Comparison of ENCODE assay signal across 1 cellular context in the genomic region with DNA sequence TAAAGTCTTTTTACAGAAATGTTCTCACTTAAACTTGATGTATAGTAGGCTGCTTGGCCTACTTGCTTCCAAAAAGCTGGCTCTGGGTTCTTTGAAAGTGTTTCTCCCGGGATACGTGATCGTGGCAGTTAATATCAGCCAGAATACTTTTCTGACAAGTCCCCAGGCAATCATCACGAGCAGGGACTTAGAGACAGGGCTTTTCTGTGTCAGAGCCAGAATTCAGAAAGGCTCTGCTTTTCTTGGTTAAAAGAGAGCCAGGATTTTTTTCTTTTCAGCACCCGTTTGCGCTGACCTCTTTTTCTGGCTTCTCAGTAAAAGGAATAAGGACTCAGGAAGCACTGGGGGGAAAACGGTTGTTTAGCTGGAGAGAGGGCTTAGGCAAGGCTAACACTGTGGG.
TF ChIP-seq lines count a peak whose summit lies in the region.

No MANE protein-coding gene starts in this region.

TF ChIP-seq in K562, 482 proteins besides CTCF, POLR2A, EP300 and RAD21:
- TF ChIP-seq, protein P1, sequence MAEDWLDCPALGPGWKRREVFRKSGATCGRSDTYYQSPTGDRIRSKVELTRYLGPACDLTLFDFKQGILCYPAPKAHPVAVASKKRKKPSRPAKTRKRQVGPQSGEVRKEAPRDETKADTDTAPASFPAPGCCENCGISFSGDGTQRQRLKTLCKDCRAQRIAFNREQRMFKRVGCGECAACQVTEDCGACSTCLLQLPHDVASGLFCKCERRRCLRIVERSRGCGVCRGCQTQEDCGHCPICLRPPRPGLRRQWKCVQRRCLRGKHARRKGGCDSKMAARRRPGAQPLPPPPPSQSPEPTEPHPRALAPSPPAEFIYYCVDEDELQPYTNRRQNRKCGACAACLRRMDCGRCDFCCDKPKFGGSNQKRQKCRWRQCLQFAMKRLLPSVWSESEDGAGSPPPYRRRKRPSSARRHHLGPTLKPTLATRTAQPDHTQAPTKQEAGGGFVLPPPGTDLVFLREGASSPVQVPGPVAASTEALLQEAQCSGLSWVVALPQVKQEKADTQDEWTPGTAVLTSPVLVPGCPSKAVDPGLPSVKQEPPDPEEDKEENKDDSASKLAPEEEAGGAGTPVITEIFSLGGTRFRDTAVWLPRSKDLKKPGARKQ (CRISPR knock-in tag; IDR thresholded peaks at IDR 0.05), result no peak
- TF ChIP-seq RBM25 (IDR thresholded peaks at IDR 0.05; ENCODE audit: low read depth, low read length, severe bottlenecking), result no peak
- no peak for TF ChIP-seq ATF1 (CRISPR knock-in tag; IDR thresholded peaks at IDR 0.05)
- no peak for TF ChIP-seq ATF1 (tag; IDR thresholded peaks at IDR 0.05)
- TF ChIP-seq KAT2B (IDR thresholded peaks at IDR 0.05; ENCODE audit: low read depth, low read length), result no peak
- no peak for TF ChIP-seq HSF4 (CRISPR knock-in tag; IDR thresholded peaks at IDR 0.05; ENCODE audit: borderline replicate concordance)
- TF ChIP-seq PTBP1 (IDR thresholded peaks at IDR 0.05; ENCODE audit: low read depth, low read length), result no peak
- TF ChIP-seq RB1 (IDR thresholded peaks at IDR 0.05; ENCODE audit: low read depth), result no peak
- no peak for TF ChIP-seq PTRF (tag; IDR thresholded peaks at IDR 0.05)
- TF ChIP-seq PHF8 (IDR thresholded peaks at IDR 0.05; ENCODE audit: borderline replicate concordance, low read length), result no peak
- no peak for TF ChIP-seq HIVEP1 (CRISPR knock-in tag; IDR thresholded peaks at IDR 0.05)
- TF ChIP-seq, protein P2, sequence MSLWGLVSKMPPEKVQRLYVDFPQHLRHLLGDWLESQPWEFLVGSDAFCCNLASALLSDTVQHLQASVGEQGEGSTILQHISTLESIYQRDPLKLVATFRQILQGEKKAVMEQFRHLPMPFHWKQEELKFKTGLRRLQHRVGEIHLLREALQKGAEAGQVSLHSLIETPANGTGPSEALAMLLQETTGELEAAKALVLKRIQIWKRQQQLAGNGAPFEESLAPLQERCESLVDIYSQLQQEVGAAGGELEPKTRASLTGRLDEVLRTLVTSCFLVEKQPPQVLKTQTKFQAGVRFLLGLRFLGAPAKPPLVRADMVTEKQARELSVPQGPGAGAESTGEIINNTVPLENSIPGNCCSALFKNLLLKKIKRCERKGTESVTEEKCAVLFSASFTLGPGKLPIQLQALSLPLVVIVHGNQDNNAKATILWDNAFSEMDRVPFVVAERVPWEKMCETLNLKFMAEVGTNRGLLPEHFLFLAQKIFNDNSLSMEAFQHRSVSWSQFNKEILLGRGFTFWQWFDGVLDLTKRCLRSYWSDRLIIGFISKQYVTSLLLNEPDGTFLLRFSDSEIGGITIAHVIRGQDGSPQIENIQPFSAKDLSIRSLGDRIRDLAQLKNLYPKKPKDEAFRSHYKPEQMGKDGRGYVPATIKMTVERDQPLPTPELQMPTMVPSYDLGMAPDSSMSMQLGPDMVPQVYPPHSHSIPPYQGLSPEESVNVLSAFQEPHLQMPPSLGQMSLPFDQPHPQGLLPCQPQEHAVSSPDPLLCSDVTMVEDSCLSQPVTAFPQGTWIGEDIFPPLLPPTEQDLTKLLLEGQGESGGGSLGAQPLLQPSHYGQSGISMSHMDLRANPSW (CRISPR knock-in tag; IDR thresholded peaks at IDR 0.05), result no peak
- TF ChIP-seq ATF4 (CRISPR knock-in tag; IDR thresholded peaks at IDR 0.05), result no peak
- TF ChIP-seq TBP (optimal IDR thresholded peaks at IDR 0.05; ENCODE audit: low read depth, low read length), result no peak
- no peak for TF ChIP-seq HOXB6 (CRISPR knock-in tag; IDR thresholded peaks at IDR 0.05; ENCODE audit: borderline replicate concordance)
- TF ChIP-seq, protein P3, sequence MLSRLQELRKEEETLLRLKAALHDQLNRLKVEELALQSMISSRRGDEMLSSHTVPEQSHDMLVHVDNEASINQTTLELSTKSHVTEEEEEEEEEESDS (CRISPR knock-in tag; IDR thresholded peaks at IDR 0.05), result no peak
